ENCODE assay signal across 16 cellular contexts in the genomic region with DNA sequence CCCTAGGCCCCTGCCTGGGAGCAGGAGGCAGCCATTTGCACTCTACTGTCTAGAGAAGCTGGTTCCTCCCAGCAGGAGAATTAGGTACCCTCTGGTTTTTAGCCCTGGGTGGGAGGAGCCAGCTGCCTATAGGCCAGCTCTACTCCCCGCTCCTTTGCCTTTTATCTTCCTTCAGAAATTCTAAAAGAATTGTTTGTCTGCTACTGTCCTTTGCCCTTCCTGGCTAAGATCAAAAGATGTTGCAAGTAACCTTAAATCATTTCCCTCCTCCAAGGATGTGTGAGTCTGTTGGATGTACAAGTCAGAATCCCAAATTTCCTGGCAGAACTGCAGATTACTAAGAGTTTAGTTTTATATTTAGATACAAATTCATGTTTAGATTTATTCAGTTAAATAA. TPM values are rescaled to one million over a fixed set of nuclear protein-coding genes. Genes with fewer than 3 reads are reported as not detected.
A peak's percentile ranks its signal among the peaks of the same experiment; 100 is the strongest.
DNase-seq lines count a peak whose midpoint lies in the region; ATAC-seq and TF ChIP-seq lines count a peak whose summit lies in the region.
"Had no signal": no experiment of that assay in that cellular context is flagged by ENCODE, and none has a peak within 500 bp of the region (broad histone marks: within the 10 kb centered on the region; RNA-seq: fewer than 3 reads in every experiment).

No MANE protein-coding gene starts in this region.

- no peak for TF ChIP-seq CTCF in PC-9 (conservative IDR thresholded peaks at IDR 0.05)
- no peak for TF ChIP-seq CTCF in fibroblast of the aortic adventitia (IDR thresholded peaks at IDR 0.05; ENCODE audit: insufficient read depth, low read length)
- TF ChIP-seq CTCF in spleen (IDR thresholded peaks at IDR 0.05 in 8 of 11, conservative IDR thresholded peaks at IDR 0.05 in 3 of 11) = no peak

- POLR2A ChIA-PET in PC-9 (lab: Charles Lee; ENCODE audit: unreplicated experiment) = interaction anchor here (0.7 kb wide), 1 partner anchor 1166 kb away, joined by 4 read pairs; no protein-coding TSS in a partner anchor

- no peak overlapping the region for H2AFZ ChIP-seq in PC-9

- H4K20me1 ChIP-seq in PC-9 (ENCODE audit: insufficient read depth) = no peaks in the 10 kb centered on the region

- H3K4me2 ChIP-seq in PC-9 = peak overlapping the region; percentile 80

- peak overlapping the region; percentile 54 for H3K27ac Mint-ChIP-seq in activated naive CD4-positive, alpha-beta T cell treated with anti-CD3 and anti-CD28 coated beads for 36 hours

- H3K27me3 ChIP-seq in PC-9 (ENCODE audit: insufficient read depth, low read depth) (no peaks in the 10 kb centered on the region), spleen (replicated peaks in 1 of 7) (no peaks in the 10 kb centered on the region)

- peak overlapping the region; percentile 99 for H3K27ac ChIP-seq in PC-9
- H3K27ac ChIP-seq in spleen = peak overlapping the region in 3 of 8 donors; percentile 12 to 95 (median 16)

- H3K36me3 ChIP-seq in PC-9 (ENCODE audit: low read depth) = peaks cover 38% of the 10 kb centered on the region
- peaks cover 0 to 82% (median 43%) of the 10 kb centered on the region in 6 donors for H3K36me3 ChIP-seq in spleen

- peaks cover 79% of the 10 kb centered on the region for H3K79me2 ChIP-seq in PC-9 (ENCODE audit: low read depth)

- H3K27me3 Mint-ChIP-seq in activated naive CD4-positive, alpha-beta T cell treated with anti-CD3 and anti-CD28 coated beads for 36 hours (ENCODE audit: low read depth) = no peaks in the 10 kb centered on the region

- H3K9me2 ChIP-seq in PC-9 (ENCODE audit: insufficient read depth) = no peaks in the 10 kb centered on the region

- H3K9me3 Mint-ChIP-seq in activated naive CD4-positive, alpha-beta T cell treated with anti-CD3 and anti-CD28 coated beads for 36 hours = no peaks in the 10 kb centered on the region

- H3K9me3 ChIP-seq in PC-9 (ENCODE audit: insufficient read depth, low read depth) = no peaks in the 10 kb centered on the region
- H3K9me3 ChIP-seq in spleen = no peaks in the 10 kb centered on the region

- H3K4me1 ChIP-seq in PC-9 (replicated peaks; ENCODE audit: insufficient read depth) (peaks cover 98% of the 10 kb centered on the region), spleen (peaks cover 31 to 100% (median 72%) of the 10 kb centered on the region in 6 donors)

- no peak for TF ChIP-seq POLR2A in spleen (IDR thresholded peaks at IDR 0.05)

- intact Hi-C loops in activated naive CD4-positive, alpha-beta T cell treated with anti-CD3 and anti-CD28 coated beads for 36 hours (cut with micrococcal nuclease) = no loop called here
- intact Hi-C loops in PC-9 (cut with micrococcal nuclease; ENCODE audit: unreplicated experiment) = loop anchor here (2.0 kb wide), 1 partner anchor 23 kb away; no protein-coding TSS in a partner anchor
- intact Hi-C loops in spleen (cut with DNase I; ENCODE audit: low total_unique reads) = loop anchor here (10.0 kb wide), 1 partner anchor 123 kb away; no protein-coding TSS in a partner anchor

- no peak for DNase-seq in activated naive CD4-positive, alpha-beta T cell treated with anti-CD3 and anti-CD28 coated beads for 36 hours
- DNase-seq in activated naive CD4-positive, alpha-beta T cell treated with Interleukin-2 at 50 U/mL for 16 hours = no peak
- no peak for DNase-seq in PC-9
- DNase-seq in fibroblast of the aortic adventitia (ENCODE audit: low read depth) = peak; percentile 37
- peak; percentile 29 for DNase-seq in spleen
- DNase-seq in NCI-H2107 (lab: John Stamatoyannopoulos, UW) = no peak
- DNase-seq: caudate nucleus; NCI-H2029 treated with DMSO at 0.1 percent for 48 hours; NCI-H774; retina; stimulated activated CD4-positive, alpha-beta T cell treated with anti-CD3 and anti-CD28 coated beads, Interleukin-4, amount 100 ng/mL, for 1 hour had no signal

- CTCF ChIA-PET in activated naive CD4-positive, alpha-beta T cell treated with anti-CD3 and anti-CD28 coated beads for 36 hours (lab: Charles Lee) = interaction anchor here (1.4 to 21.2 kb wide), 5 partner anchors 9 to 129 kb away, joined by 3 to 916 read pairs (median 5); a partner anchor contains a TSS
- CTCF ChIA-PET in PC-9 (lab: Charles Lee) = interaction anchor here (0.7 kb wide), 1 partner anchor 100 kb away, joined by 5 read pairs; no protein-coding TSS in a partner anchor

- peaks cover 59% of the 10 kb centered on the region for H3K4me1 Mint-ChIP-seq in activated naive CD4-positive, alpha-beta T cell treated with anti-CD3 and anti-CD28 coated beads for 36 hours (ENCODE audit: low read depth)

- BruUV-seq in PC-9 (replicated peaks; lab: Mats Ljungman, UMichigan) = no TSS peak

- ATAC-seq in GM19455 (IDR thresholded peaks at IDR 0.05; ENCODE audit: unreplicated experiment) (no peak), GM19328 (IDR thresholded peaks at IDR 0.05; ENCODE audit: unreplicated experiment) (no peak)

- H3K4me3 ChIP-seq in PC-9 (no peak overlapping the region), fibroblast of the aortic adventitia (ENCODE audit: low read depth, low read length) (no peak overlapping the region), spleen (no peak overlapping the region)

- WGBS in spleen, 5 donors = 86 to 96% (median 90%) methylated on average over 1 of the region's 1 CpG

- peaks cover 97% of the 10 kb centered on the region for H3F3A ChIP-seq in PC-9 (ENCODE audit: insufficient read depth, low read depth)

- H3K36me3 Mint-ChIP-seq in activated naive CD4-positive, alpha-beta T cell treated with anti-CD3 and anti-CD28 coated beads for 36 hours (ENCODE audit: low read depth) = peaks cover 17% of the 10 kb centered on the region

- H3K4me3 Mint-ChIP-seq in activated naive CD4-positive, alpha-beta T cell treated with anti-CD3 and anti-CD28 coated beads for 36 hours = no peak overlapping the region

RNA-seq across cellular contexts. Expression of a gene that starts 30.2 kb away (rescaled TPM):
- total RNA-seq in activated naive CD4-positive, alpha-beta T cell treated with anti-CD3 and anti-CD28 coated beads for 36 hours = under 1 TPM; 0.05 to 0.10 TPM
- 0.24 TPM in 1 of 2 replicates, not detected in the other for total RNA-seq in PC-9 (2021)
- total RNA-seq in fibroblast of the aortic adventitia (ENCODE audit: low replicate concordance) = not detected in 2 replicates
- total RNA-seq in spleen = under 1 TPM in 5 of 7 donors, not detected in 2; 0.11 to 0.46 (median 0.21) TPM
- polyA plus RNA-seq in spleen = under 1 TPM; 0.08 to 0.11 (median 0.10) TPM
- total RNA-seq: M059J, myocyte had no signal
- polyA plus RNA-seq: AG04450 had no signal

RNA-seq across cellular contexts. Expression of a gene that starts 53.4 kb away (rescaled TPM):
- total RNA-seq in activated naive CD4-positive, alpha-beta T cell treated with anti-CD3 and anti-CD28 coated beads for 36 hours = 10 to 100 TPM; 33.5 to 35.5 TPM
- total RNA-seq in PC-9 (2021) (114 and 135 TPM in 2 replicates), fibroblast of the aortic adventitia (ENCODE audit: low replicate concordance) (21.3 and 107 TPM in 2 replicates), spleen (100 to 1,000 TPM in 6 of 7 donors, 10 to 100 TPM in 1; 81.3 to 172 (median 129) TPM)
- 10 to 100 TPM; 13.3 to 32.5 (median 24.6) TPM for polyA plus RNA-seq in spleen

Comparison
In these comparisons a context has a peak if more than half of its experiments do, and no peak if none do; other contexts are left out.
1. DNase-seq: peak in fibroblast of the aortic adventitia (single experiment) and spleen (single experiment); none in activated naive CD4-positive, alpha-beta T cell treated with anti-CD3 and anti-CD28 coated beads for 36 hours (single experiment), activated naive CD4-positive, alpha-beta T cell treated with Interleukin-2 at 50 U/mL for 16 hours (single experiment), PC-9 (0 of 2) and NCI-H2107 (single experiment).